ENCODE assay signal across 24 cellular contexts in genomic region chr15:97200161-97200560, GRCh38.
"Had no signal": no experiment of that assay in that cellular context is flagged by ENCODE, and none has a peak within 500 bp of the region (broad histone marks: within the 10 kb centered on the region; RNA-seq: fewer than 3 reads in every experiment).

No MANE protein-coding gene starts in this region.

- DNase-seq: activated CD4-positive, alpha-beta T cell treated with anti-CD3 and anti-CD28 coated beads for 36 hours; activated CD4-positive, alpha-beta T cell treated with anti-CD3 and anti-CD28 coated beads, Interleukin-2, amount 50 U/mL, for 1 hour; activated CD8-positive, alpha-beta memory T cell treated with anti-CD3 and anti-CD28 coated beads, Interleukin-2, amount 50 U/mL, for 4 hours; activated CD8-positive, alpha-beta T cell treated with anti-CD3 and anti-CD28 coated beads for 36 hours; activated gamma-delta T cell treated with Interleukin-2 at 50 U/mL for 16 hours; activated naive CD4-positive, alpha-beta T cell treated with anti-CD3 and anti-CD28 coated beads, Interleukin-2, amount 10 ng/mL, durations not matched to agents 7 days and 5 days; activated naive CD8-positive, alpha-beta T cell treated with anti-CD3 and anti-CD28 coated beads for 36 hours; activated T-cell treated with anti-CD3 and anti-CD28 coated beads, Interleukin-2, amount 50 U/mL, for 72 hours; brain microvascular endothelial cell; Karpas-422; MV-4-11; NCI-H1105 treated with DMSO at 0.1 percent for 48 hours; NCI-H1436 treated with DMSO at 0.1 percent for 48 hours; NCI-H187 treated with DMSO at 0.1 percent for 48 hours; NCI-H2081 treated with DMSO at 0.1 percent for 48 hours; NCI-H446; NCI-H524; Right ventricle myocardium superior; SJCRH30; SK-N-SH; T-helper 1 cell; WERI-Rb-1 had no signal

- H3K36me3 ChIP-seq: brain microvascular endothelial cell, cardiac muscle cell, SJCRH30, WERI-Rb-1 had no signal

- H3K4me3 ChIP-seq: cardiac muscle cell, SJCRH30 had no signal

- H3K9me3 ChIP-seq: SJCRH30 had no signal

- H3K4me1 ChIP-seq: SJCRH30 had no signal

- ATAC-seq: activated CD4-positive, alpha-beta T cell treated with anti-CD3 and anti-CD28 coated beads for 36 hours; activated CD8-positive, alpha-beta T cell treated with anti-CD3 and anti-CD28 coated beads for 36 hours; activated T-cell treated with anti-CD3 and anti-CD28 coated beads, Interleukin-2, amount 50 U/mL, for 72 hours; Panc1 had no signal

- H3K27me3 ChIP-seq: brain microvascular endothelial cell, cardiac muscle cell, SJCRH30 had no signal
